In the genomic region with DNA sequence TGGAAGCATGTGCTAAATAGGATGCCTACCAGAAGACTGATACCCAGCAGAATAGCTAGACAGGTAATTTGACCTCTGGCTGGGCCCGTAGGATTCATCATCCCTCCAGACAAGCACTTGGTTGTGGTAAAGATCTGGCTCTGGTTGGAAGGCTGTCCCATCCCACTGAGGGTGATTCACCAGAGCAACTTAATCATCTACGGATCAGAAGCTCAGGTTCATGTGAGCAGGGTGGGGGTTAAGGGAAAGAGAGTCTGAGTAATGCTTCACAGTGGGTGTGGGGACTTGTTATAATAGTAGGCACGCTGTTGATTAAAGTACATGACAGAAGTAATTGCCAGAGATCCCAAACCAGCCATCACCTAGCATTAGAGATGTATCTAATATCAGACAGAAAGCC, we compare ENCODE assay signal across 3 cellular contexts. TPM values are rescaled to one million over a fixed set of nuclear protein-coding genes. Genes with fewer than 3 reads are reported as not detected.
"Had no signal": no experiment of that assay in that cellular context is flagged by ENCODE, and none has a peak within 500 bp of the region (broad histone marks: within the 10 kb centered on the region; RNA-seq: fewer than 3 reads in every experiment).

No MANE protein-coding gene starts in this region.

RNA-seq across cellular contexts. Expression of a gene that starts 26.5 kb away (rescaled TPM):
- total RNA-seq: bronchial epithelial cell, cardiac septum had no signal
- polyA plus RNA-seq: heart right ventricle had no signal
